32 cellular contexts compared by ENCODE assay signal in the genomic region with DNA sequence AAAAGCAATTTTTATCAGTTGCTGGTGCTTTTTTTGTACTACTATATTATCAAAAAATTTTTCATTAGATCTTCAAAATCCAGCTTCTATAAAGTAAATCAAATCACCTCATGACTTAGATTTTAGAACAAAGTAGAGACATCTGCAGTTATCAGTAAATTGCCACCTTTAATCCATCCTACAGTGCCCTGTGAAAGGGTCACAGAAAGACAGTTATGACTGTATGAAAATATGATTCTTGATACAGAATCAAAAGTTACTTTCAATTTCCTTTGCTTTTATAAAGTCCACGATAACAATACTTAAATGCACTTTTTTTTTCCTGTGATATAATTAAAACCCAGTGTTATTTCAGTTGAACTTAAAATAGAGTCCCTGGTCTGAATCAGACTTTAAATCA.
DNase-seq lines count a peak whose midpoint lies in the region; ATAC-seq and TF ChIP-seq lines count a peak whose summit lies in the region.
"Had no signal": no experiment of that assay in that cellular context is flagged by ENCODE, and none has a peak within 500 bp of the region (broad histone marks: within the 10 kb centered on the region; RNA-seq: fewer than 3 reads in every experiment).

No MANE protein-coding gene starts in this region.

- no peak overlapping the region for H2BK5ac ChIP-seq in IMR-90 (ENCODE audit: low read depth, low read length, poor library complexity, severe bottlenecking)

- no peaks in the 10 kb centered on the region for H3K27me3 Mint-ChIP-seq in T-helper 2 cell treated with Interferon-gamma antibody and Interleukin-4, amounts not matched to agents 5 μg/mL and 100 μg/mL, for 36 hours (ENCODE audit: low read depth)
- H3K27me3 Mint-ChIP-seq: activated naive CD8-positive, alpha-beta T cell treated with anti-CD3 and anti-CD28 coated beads, Interleukin-2, amount 10 ng/mL, durations not matched to agents 7 days and 5 days; naive thymus-derived CD4-positive, alpha-beta T cell; T-helper 17 cell had no signal

- no peaks in the 10 kb centered on the region for H3K9me3 Mint-ChIP-seq in activated naive CD4-positive, alpha-beta T cell treated with anti-CD3 and anti-CD28 coated beads, Interleukin-2, amount 50 U/mL, for 72 hours
- H3K9me3 Mint-ChIP-seq in T-helper 2 cell treated with Interferon-gamma antibody and Interleukin-4, amounts not matched to agents 5 μg/mL and 100 μg/mL, for 36 hours = no peaks in the 10 kb centered on the region
- H3K9me3 Mint-ChIP-seq: activated naive CD8-positive, alpha-beta T cell treated with anti-CD3 and anti-CD28 coated beads, Interleukin-2, amount 10 ng/mL, durations not matched to agents 7 days and 5 days; naive thymus-derived CD4-positive, alpha-beta T cell had no signal

- in situ Hi-C loops in IMR-90 (cut with MboI; ENCODE audit: low sequenced_read_pairs) = loop anchor here (25.0 kb wide), 1 partner anchor 1194 kb away; no protein-coding TSS in a partner anchor

- H3K4me3 ChIP-seq in IMR-90 (ENCODE audit: insufficient read depth, low read depth, low read length) = no peak overlapping the region
- H3K4me3 ChIP-seq: ascending aorta, BLaER1, cardiac muscle cell, colonic mucosa, gastroesophageal sphincter, lung, PC-9, right atrium auricular region, smooth muscle cell, stomach, vagina had no signal

- H3K4ac ChIP-seq in IMR-90 (ENCODE audit: low read depth, low read length) = no peak overlapping the region

- intact Hi-C loops in IMR-90 (cut with micrococcal nuclease) = loop anchor here (2.0 kb wide), 1 partner anchor 17 kb away; no protein-coding TSS in a partner anchor

- peak; percentile 72 to 77 for ATAC-seq in activated naive CD4-positive, alpha-beta T cell treated with anti-CD3 and anti-CD28 coated beads, Interleukin-2, amount 50 U/mL, for 72 hours
- ATAC-seq in GM19395 (IDR thresholded peaks at IDR 0.05; ENCODE audit: unreplicated experiment) = peak; percentile 56
- no peak for ATAC-seq in IMR-90 (ENCODE audit: low read depth)
- ATAC-seq in HG02852 (IDR thresholded peaks at IDR 0.05; ENCODE audit: unreplicated experiment) = no peak
- ATAC-seq: gastroesophageal sphincter; left cardiac atrium; naive thymus-derived CD4-positive, alpha-beta T cell; T-helper 17 cell had no signal

- H3K4me3 Mint-ChIP-seq in T-helper 2 cell treated with Interferon-gamma antibody and Interleukin-4, amounts not matched to agents 5 μg/mL and 100 μg/mL, for 36 hours = no peak overlapping the region
- H3K4me3 Mint-ChIP-seq: activated naive CD8-positive, alpha-beta T cell treated with anti-CD3 and anti-CD28 coated beads, Interleukin-2, amount 10 ng/mL, durations not matched to agents 7 days and 5 days; naive thymus-derived CD4-positive, alpha-beta T cell; T-helper 17 cell had no signal

- no peak overlapping the region for H3K4me2 ChIP-seq in IMR-90 (ENCODE audit: low read depth, low read length)
- H3K4me2 ChIP-seq: BLaER1, PC-9, smooth muscle cell had no signal

- POLR2A ChIA-PET in IMR-90 (lab: Charles Lee; ENCODE audit: unreplicated experiment) = no interaction called here

- no peak overlapping the region for H3K56ac ChIP-seq in IMR-90 (ENCODE audit: extremely low read depth, insufficient read depth, low read length)

- H3K79me1 ChIP-seq in IMR-90 (ENCODE audit: low read depth in 1 of 2, low read length in 2 of 2) = no peaks in the 10 kb centered on the region

- dilution Hi-C loops in IMR-90 (cut with HindIII; ENCODE audit: low sequenced_read_pairs, unreplicated experiment) = no loop called here

- peaks cover 5 to 26% of the 10 kb centered on the region in 2 donors for H3K36me3 Mint-ChIP-seq in activated naive CD4-positive, alpha-beta T cell treated with anti-CD3 and anti-CD28 coated beads, Interleukin-2, amount 50 U/mL, for 72 hours
- peaks cover 46% of the 10 kb centered on the region for H3K36me3 Mint-ChIP-seq in T-helper 2 cell treated with Interferon-gamma antibody and Interleukin-4, amounts not matched to agents 5 μg/mL and 100 μg/mL, for 36 hours (ENCODE audit: low read depth)

- no peak overlapping the region for H3K27ac ChIP-seq in IMR-90 (ENCODE audit: insufficient read depth, low read length)
- H3K27ac ChIP-seq: ascending aorta, BLaER1, cardiac muscle cell, colonic mucosa, gastroesophageal sphincter, neutrophil, PC-9, right atrium auricular region, stomach, vagina had no signal

- WGBS in IMR-90 (ENCODE audit: extremely low coverage in 2 of 2, insufficient read length in 1 of 2), 2 experiments = no CpG with 5 or more reads among the region's 1 CpG

- H3K14ac ChIP-seq in IMR-90 (replicated peaks; ENCODE audit: low read depth, low read length) = no peak overlapping the region

- TF ChIP-seq CTCF in IMR-90 (conservative IDR thresholded peaks at IDR 0.05; ENCODE audit: low read depth, low read length) = no peak

- peaks cover 19% of the 10 kb centered on the region for H3K36me3 ChIP-seq in IMR-90 (ENCODE audit: control insufficient read depth, insufficient read depth, low read length)
- H3K36me3 ChIP-seq: colonic mucosa had no signal

- CTCF ChIA-PET in IMR-90 (lab: Yijun Ruan, JAX) = interaction anchor here (0.7 kb wide), 1 partner anchor 9 kb away, joined by 3 read pairs; no protein-coding TSS in a partner anchor

- no peaks in the 10 kb centered on the region for H3K27me3 ChIP-seq in IMR-90 (ENCODE audit: control insufficient read depth, insufficient read depth, low read length)
- H3K27me3 ChIP-seq: ascending aorta, BLaER1, cardiac muscle cell, colonic mucosa, gastroesophageal sphincter, neutrophil, right atrium auricular region, stomach, vagina had no signal

- no peak overlapping the region for H2AK5ac ChIP-seq in IMR-90 (ENCODE audit: low read depth, low read length)

- H3K4me1 Mint-ChIP-seq in T-helper 2 cell treated with Interferon-gamma antibody and Interleukin-4, amounts not matched to agents 5 μg/mL and 100 μg/mL, for 36 hours (ENCODE audit: low read depth) = peaks cover 3% of the 10 kb centered on the region

- no peak overlapping the region for H2BK15ac ChIP-seq in IMR-90 (ENCODE audit: low read depth, low read length)

- no peaks in the 10 kb centered on the region; the same call in 1 of the 2 replicates for H3K9me1 ChIP-seq in IMR-90 (ENCODE audit: insufficient read depth, low read length)

- H4K8ac ChIP-seq in IMR-90 (ENCODE audit: low read depth in 2 of 2, low read length in 2 of 2) = no peak overlapping the region

- no peaks in the 10 kb centered on the region for H3K9me3 ChIP-seq in IMR-90 (ENCODE audit: control insufficient read depth, insufficient read depth, low read length)
- H3K9me3 ChIP-seq: ascending aorta, BLaER1, colonic mucosa, gastroesophageal sphincter, neutrophil, right atrium auricular region, stomach, vagina had no signal

- H3K18ac ChIP-seq in IMR-90 (ENCODE audit: low read depth, low read length) = no peak overlapping the region

- H3K23ac ChIP-seq in IMR-90 (ENCODE audit: low read depth, low read length) = no peak overlapping the region

- H4K91ac ChIP-seq in IMR-90 (ENCODE audit: insufficient read depth, low read depth, low read length) = no peak overlapping the region

- no peak for DNase-seq in activated naive CD4-positive, alpha-beta T cell treated with anti-CD3 and anti-CD28 coated beads, Interleukin-2, amount 50 U/mL, for 72 hours (ENCODE audit: low spot score in 2 of 2)
- DNase-seq in activated naive CD4-positive, alpha-beta T cell (lab: John Stamatoyannopoulos, UW) = no peak
- no peak for DNase-seq in IMR-90
- DNase-seq in T-helper 2 cell treated with Interferon-gamma antibody and Interleukin-4, amounts not matched to agents 5 μg/mL and 100 μg/mL, for 36 hours (ENCODE audit: low spot score) = no peak
- DNase-seq in germinal center (ENCODE audit: low spot score) = no peak
- DNase-seq: activated naive CD8-positive, alpha-beta T cell treated with anti-CD3 and anti-CD28 coated beads, Interleukin-2, amount 10 ng/mL, durations not matched to agents 7 days and 5 days; colonic mucosa; effector CD4-positive, alpha-beta T cell; hippocampal formation; left cardiac atrium; MV-4-11; naive thymus-derived CD4-positive, alpha-beta T cell; NCI-H1436; NCI-H2081; NCI-H2227 treated with DMSO at 0.1 percent for 48 hours; NCI-H526 treated with DMSO at 0.1 percent for 48 hours; PC-9; posterior cingulate gyrus; Right ventricle myocardium superior; stomach; T-helper 17 cell had no signal

- BruUV-seq in IMR-90 (replicated peaks; lab: Mats Ljungman, UMichigan) = TSS peak; percentile 85

- H3K9ac ChIP-seq in IMR-90 (ENCODE audit: low read depth, low read length) = no peak overlapping the region
- H3K9ac ChIP-seq: BLaER1 had no signal

- no peak overlapping the region for H2AFZ ChIP-seq in IMR-90 (replicated peaks; ENCODE audit: low read length, poor library complexity)
- H2AFZ ChIP-seq: PC-9 had no signal

- H2AK9ac ChIP-seq in IMR-90 (replicated peaks; ENCODE audit: low read depth, low read length, poor library complexity) = no peak overlapping the region

- no peak overlapping the region for H2BK20ac ChIP-seq in IMR-90 (ENCODE audit: low read depth, low read length)

- no peaks in the 10 kb centered on the region for H3K4me1 ChIP-seq in IMR-90 (ENCODE audit: control insufficient read depth, insufficient read depth, low read length)
- H3K4me1 ChIP-seq: ascending aorta, BLaER1, colonic mucosa, gastroesophageal sphincter, right atrium auricular region, stomach, vagina had no signal

- no peak overlapping the region for H2BK120ac ChIP-seq in IMR-90 (ENCODE audit: low read depth, low read length)

- TF ChIP-seq POLR2A in IMR-90 (IDR thresholded peaks at IDR 0.05; ENCODE audit: low read depth, low read length) = no peak

- TF ChIP-seq RAD21 in IMR-90 (IDR thresholded peaks at IDR 0.05; ENCODE audit: low read length) = no peak

- no peak overlapping the region for H4K5ac ChIP-seq in IMR-90 (ENCODE audit: low read depth, low read length)

- peak overlapping the region in 1 of 2 donors; percentile 61 for H3K27ac Mint-ChIP-seq in activated naive CD4-positive, alpha-beta T cell treated with anti-CD3 and anti-CD28 coated beads, Interleukin-2, amount 50 U/mL, for 72 hours
- H3K27ac Mint-ChIP-seq in T-helper 2 cell treated with Interferon-gamma antibody and Interleukin-4, amounts not matched to agents 5 μg/mL and 100 μg/mL, for 36 hours = no peak overlapping the region
- H3K27ac Mint-ChIP-seq: activated naive CD8-positive, alpha-beta T cell treated with anti-CD3 and anti-CD28 coated beads, Interleukin-2, amount 10 ng/mL, durations not matched to agents 7 days and 5 days had no signal

- H4K20me1 ChIP-seq in IMR-90 (ENCODE audit: insufficient read depth, low read length) = no peaks in the 10 kb centered on the region

TF ChIP-seq in IMR-90, 13 proteins besides CTCF, POLR2A, EP300 and RAD21 (continues in another document):
- TF ChIP-seq, protein P1, sequence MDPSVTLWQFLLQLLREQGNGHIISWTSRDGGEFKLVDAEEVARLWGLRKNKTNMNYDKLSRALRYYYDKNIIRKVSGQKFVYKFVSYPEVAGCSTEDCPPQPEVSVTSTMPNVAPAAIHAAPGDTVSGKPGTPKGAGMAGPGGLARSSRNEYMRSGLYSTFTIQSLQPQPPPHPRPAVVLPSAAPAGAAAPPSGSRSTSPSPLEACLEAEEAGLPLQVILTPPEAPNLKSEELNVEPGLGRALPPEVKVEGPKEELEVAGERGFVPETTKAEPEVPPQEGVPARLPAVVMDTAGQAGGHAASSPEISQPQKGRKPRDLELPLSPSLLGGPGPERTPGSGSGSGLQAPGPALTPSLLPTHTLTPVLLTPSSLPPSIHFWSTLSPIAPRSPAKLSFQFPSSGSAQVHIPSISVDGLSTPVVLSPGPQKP (IDR thresholded peaks at IDR 0.05; ENCODE audit: borderline replicate concordance, low read depth, low read length) = no peak
- no peak for TF ChIP-seq RCOR1 (IDR thresholded peaks at IDR 0.05; ENCODE audit: insufficient replicate concordance, low read length)

Comparison
In these comparisons a context has a peak if more than half of its experiments do, and no peak if none do; other contexts are left out.
1. ATAC-seq: peak in activated naive CD4-positive, alpha-beta T cell treated with anti-CD3 and anti-CD28 coated beads, Interleukin-2, amount 50 U/mL, for 72 hours (2 of 2) and GM19395 (single experiment); none in IMR-90 (single experiment) and HG02852 (single experiment).